14 cellular contexts compared by ENCODE assay signal in genomic region chr9:78860806-78861475, GRCh38.
A peak's percentile ranks its signal among the peaks of the same experiment; 100 is the strongest.
DNase-seq lines count a peak whose midpoint lies in the region; ATAC-seq, FAIRE-seq and TF ChIP-seq lines count a peak whose summit lies in the region.
"Had no signal": no experiment of that assay in that cellular context is flagged by ENCODE, and none has a peak within 500 bp of the region (broad histone marks: within the 10 kb centered on the region; RNA-seq: fewer than 3 reads in every experiment).

No MANE protein-coding gene starts in this region.

- intact Hi-C loops in HepG2 (cut with micrococcal nuclease; ENCODE audit: unreplicated experiment) (no loop called here), right lobe of liver (cut with DNase I) (no loop called here), PC-3 (cut with micrococcal nuclease) (no loop called here)

- no peaks in the 10 kb centered on the region for H3F3A ChIP-seq in PC-3 (ENCODE audit: low read length, unreplicated experiment)

- in situ Hi-C loops in HepG2 (cut with HindIII; ENCODE audit: extremely low pct_ligation_motif_present, low pct_unique_long_range_greater_than_20kb), result no loop called here

- no peak for FAIRE-seq in HepG2 (lab: Jason Lieb, UNC)

- H3K9me3 ChIP-seq in HepG2 (ENCODE audit: low read length) (no peaks in the 10 kb centered on the region), right lobe of liver (no peaks in the 10 kb centered on the region), PC-3 (ENCODE audit: low read length) (no peaks in the 10 kb centered on the region)
- H3K9me3 ChIP-seq: sigmoid colon, testis had no signal

- ATAC-seq in HepG2 (no peak), right lobe of liver (no peak), PC-3 (peak; percentile 49; the same call in 1 of the 2 replicates), GM21786 (IDR thresholded peaks at IDR 0.05; ENCODE audit: unreplicated experiment) (no peak)

- H2AFZ ChIP-seq in HepG2 (ENCODE audit: low read length), result no peak overlapping the region
- no peak overlapping the region for H2AFZ ChIP-seq in PC-3 (ENCODE audit: low read length)

- TF ChIP-seq POLR2A in HepG2 (IDR thresholded peaks at IDR 0.05; ENCODE audit: insufficient read depth in 1 of 2, low read depth in 2 of 2, low read length in 2 of 2) (no peak), right lobe of liver (IDR thresholded peaks at IDR 0.05) (no peak)

- BruUV-seq in HepG2 (replicated peaks; lab: Mats Ljungman, UMichigan) (no TSS peak), PC-3 (replicated peaks; lab: Mats Ljungman, UMichigan) (no TSS peak)

- H3K36me3 ChIP-seq in HepG2 (replicated peaks in 1 of 2; ENCODE audit: control insufficient read depth in 1 of 2, insufficient read depth in 2 of 2, low read length in 2 of 2) (no peaks in the 10 kb centered on the region), right lobe of liver (no peaks in the 10 kb centered on the region), PC-3 (ENCODE audit: low read depth, low read length) (no peaks in the 10 kb centered on the region)
- H3K36me3 ChIP-seq: sigmoid colon had no signal

- H3K4me2 ChIP-seq in HepG2 (ENCODE audit: low read depth, low read length) (no peak overlapping the region), PC-3 (ENCODE audit: low read length) (no peak overlapping the region)

- DNase-seq in HepG2 (ENCODE audit: low spot score), result no peak
- DNase-seq in right lobe of liver, result no peak
- peak; percentile 71 for DNase-seq in PC-3
- peak; percentile 48 for DNase-seq in epithelial cell of prostate (ENCODE audit: low read depth, low spot score)
- DNase-seq in midbrain (lab: John Stamatoyannopoulos, UW), result no peak
- no peak for DNase-seq in C1 segment of cervical spinal cord (lab: John Stamatoyannopoulos, UW)
- DNase-seq in NCI-H1417 (lab: John Stamatoyannopoulos, UW), result no peak
- DNase-seq: activated CD8-positive, alpha-beta memory T cell treated with anti-CD3 and anti-CD28 coated beads for 24 hours; DND-41; NCI-H2081; sigmoid colon; T-helper 2 cell; testis had no signal

- H3K27ac ChIP-seq in HepG2 (ENCODE audit: extremely low read length, insufficient read depth, low read length) (no peak overlapping the region), right lobe of liver (no peak overlapping the region), PC-3 (ENCODE audit: low read length) (peak overlapping the region; percentile 72), epithelial cell of prostate (peak overlapping the region; percentile 30)
- H3K27ac ChIP-seq: sigmoid colon, testis had no signal

- CTCF ChIA-PET in HepG2 (lab: Yijun Ruan, JAX; ENCODE audit: low intra/inter-chr PET ratio, low total read pairs), result no interaction called here
- CTCF ChIA-PET in PC-3 (lab: Charles Lee), result no interaction called here

- TF ChIP-seq CTCF in HepG2 (CRISPR knock-in tag; IDR thresholded peaks at IDR 0.05) (no peak), right lobe of liver (IDR thresholded peaks at IDR 0.05) (no peak), PC-3 (conservative IDR thresholded peaks at IDR 0.05; ENCODE audit: low read depth, low read length) (no peak; the same call in 1 of the 2 replicates)

- POLR2A ChIA-PET in HepG2 (lab: Yijun Ruan, JAX), result no interaction called here
- POLR2A ChIA-PET in PC-3 (lab: Charles Lee; ENCODE audit: unreplicated experiment), result no interaction called here

- H4K20me1 ChIP-seq in HepG2 (ENCODE audit: insufficient read depth, low read length), result no peaks in the 10 kb centered on the region
- no peaks in the 10 kb centered on the region for H4K20me1 ChIP-seq in PC-3 (ENCODE audit: low read length)

- H3K4me1 ChIP-seq in HepG2 (ENCODE audit: insufficient read depth, low read length), result no peaks in the 10 kb centered on the region
- H3K4me1 ChIP-seq in right lobe of liver, result no peaks in the 10 kb centered on the region
- H3K4me1 ChIP-seq in PC-3 (ENCODE audit: insufficient read depth, low read length), result peaks cover 22% of the 10 kb centered on the region
- H3K4me1 ChIP-seq: sigmoid colon, testis had no signal

- peaks cover 0 to 6% of the 10 kb centered on the region in 2 experiments; a peak in 1 of 5 replicates for H3K27me3 ChIP-seq in HepG2 (ENCODE audit: control insufficient read depth in 1 of 2, insufficient read depth in 2 of 2, low read length in 2 of 2)
- H3K27me3 ChIP-seq in right lobe of liver, result no peaks in the 10 kb centered on the region
- no peaks in the 10 kb centered on the region for H3K27me3 ChIP-seq in PC-3 (ENCODE audit: low read length)
- H3K27me3 ChIP-seq: sigmoid colon, testis had no signal

- H3K79me2 ChIP-seq in HepG2 (ENCODE audit: insufficient read depth, low read length) (no peaks in the 10 kb centered on the region), PC-3 (ENCODE audit: low read length) (no peaks in the 10 kb centered on the region)

- H3K9me2 ChIP-seq in PC-3 (replicated peaks; ENCODE audit: low read length), result no peaks in the 10 kb centered on the region

- TF ChIP-seq EP300 in HepG2 (IDR thresholded peaks at IDR 0.05; ENCODE audit: low read depth in 2 of 2, low read length in 2 of 2) (no peak), HepG2 (CRISPR knock-in tag; IDR thresholded peaks at IDR 0.05; ENCODE audit: borderline replicate concordance) (no peak)

- no peak overlapping the region for H3K4me3 ChIP-seq in HepG2 (replicated peaks in 1 of 3; ENCODE audit: insufficient read depth in 1 of 3, low read depth in 2 of 3, low read length in 3 of 3)
- no peak overlapping the region for H3K4me3 ChIP-seq in right lobe of liver
- no peak overlapping the region for H3K4me3 ChIP-seq in PC-3 (ENCODE audit: low read length)
- H3K4me3 ChIP-seq: sigmoid colon, testis had no signal

- TF ChIP-seq RAD21 in HepG2 (CRISPR knock-in tag; IDR thresholded peaks at IDR 0.05), result no peak

- H3K9ac ChIP-seq in HepG2 (ENCODE audit: insufficient read depth, low read depth, low read length) (no peak overlapping the region), PC-3 (ENCODE audit: low read length) (no peak overlapping the region; the same call in 1 of the 2 replicates)

TF ChIP-seq in HepG2, 621 proteins besides CTCF, POLR2A, EP300 and RAD21:
- no peak for TF ChIP-seq JUND (CRISPR knock-in tag; IDR thresholded peaks at IDR 0.05)
- no peak for TF ChIP-seq NFKBIZ (CRISPR knock-in tag; IDR thresholded peaks at IDR 0.05)
- no peak for TF ChIP-seq ZHX2 (IDR thresholded peaks at IDR 0.05; ENCODE audit: low read depth)
- no peak for TF ChIP-seq ZHX2 (CRISPR knock-in tag; IDR thresholded peaks at IDR 0.05; ENCODE audit: borderline replicate concordance)
- no peak for TF ChIP-seq ZNF350 (CRISPR knock-in tag; IDR thresholded peaks at IDR 0.05; ENCODE audit: borderline replicate concordance, low read depth)
- TF ChIP-seq GLMP (CRISPR knock-in tag; IDR thresholded peaks at IDR 0.05; ENCODE audit: borderline replicate concordance), result no peak
- 0 out of 2 replicates have a peak, but pooled peaks have one; percentile 9 for TF ChIP-seq ZNF629 (CRISPR knock-in tag; conservative IDR thresholded peaks at IDR 0.05)
- no peak for TF ChIP-seq NFE2L1 (CRISPR knock-in tag; IDR thresholded peaks at IDR 0.05; ENCODE audit: borderline replicate concordance)
- TF ChIP-seq ZNF343 (CRISPR knock-in tag; IDR thresholded peaks at IDR 0.05), result no peak

Comparison
In these comparisons a context has a peak if more than half of its experiments do, and no peak if none do; other contexts are left out.
1. DNase-seq: peak in PC-3 (single experiment) and epithelial cell of prostate (single experiment); none in HepG2 (single experiment), right lobe of liver (0 of 3), midbrain (single experiment), C1 segment of cervical spinal cord (0 of 14) and NCI-H1417 (0 of 3).
2. H3K27ac ChIP-seq: peak in PC-3 (single experiment) and epithelial cell of prostate (single experiment); none in HepG2 (single experiment) and right lobe of liver (0 of 3).